ENCODE assay signal across 7 cellular contexts in the genomic region with DNA sequence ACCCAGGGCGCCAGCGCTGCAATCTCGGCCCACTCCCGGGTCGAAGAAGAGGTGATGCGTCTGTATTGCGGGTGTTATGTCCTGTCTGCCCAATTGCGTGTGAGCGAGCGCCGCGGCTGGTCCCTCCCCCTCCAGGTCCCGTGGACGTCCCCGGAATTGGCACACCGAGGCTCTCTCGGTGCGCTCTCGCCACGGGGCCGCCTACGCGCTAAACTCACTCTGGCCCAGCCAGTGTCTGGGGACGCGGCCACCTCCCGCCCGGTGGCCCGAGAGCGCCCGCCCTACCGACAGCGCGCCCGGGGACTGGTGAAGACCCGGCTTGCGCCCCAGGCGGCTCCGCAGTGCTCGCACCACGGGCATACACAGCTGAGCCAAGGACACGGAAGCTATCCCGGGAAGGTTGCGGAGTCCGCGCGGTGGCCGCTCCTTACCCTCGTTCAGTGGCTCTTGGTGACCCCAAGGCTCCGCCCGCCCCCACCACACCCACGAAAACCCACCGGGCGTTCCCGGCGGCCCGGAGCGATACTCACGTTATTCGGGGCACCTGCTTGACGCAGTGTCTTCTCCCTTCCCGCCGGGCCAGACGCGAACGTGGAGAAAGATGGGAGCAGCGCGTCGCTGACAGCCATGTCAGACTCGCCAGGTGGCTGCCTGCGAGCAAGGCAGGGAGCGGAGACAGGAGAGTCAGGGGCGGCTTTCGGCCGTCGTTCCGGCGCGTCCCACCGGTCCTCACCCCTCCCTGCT. TPM values are rescaled to one million over a fixed set of nuclear protein-coding genes. Genes with fewer than 3 reads are reported as not detected.
DNase-seq lines count a peak whose midpoint lies in the region; ATAC-seq, FAIRE-seq and TF ChIP-seq lines count a peak whose summit lies in the region.

No MANE protein-coding gene starts in this region.

- H3K36me3 ChIP-seq in bronchial epithelial cell (ENCODE audit: control insufficient read depth, insufficient read depth, low read length) (peaks cover 24% of the 10 kb centered on the region), small intestine (ENCODE audit: control insufficient read depth in 2 of 2, insufficient read depth in 2 of 2, low read length in 2 of 2) (peaks cover 0 to 16% of the 10 kb centered on the region in 2 donors)

- H3K4me1 ChIP-seq in small intestine (ENCODE audit: control insufficient read depth in 2 of 2, insufficient read depth in 1 of 2, low read depth in 1 of 2, low read length in 1 of 2): peaks cover 0 to 4% of the 10 kb centered on the region in 2 donors

- H3K9me3 ChIP-seq in small intestine (ENCODE audit: control insufficient read depth, low read depth): no peaks in the 10 kb centered on the region

- 1 to 2% (median 1%) methylated on average over 69 to 79 of the region's 79 CpGs for WGBS in small intestine, 3 donors

- no peak for FAIRE-seq in bronchial epithelial cell (lab: Jason Lieb, UNC)
- FAIRE-seq in small intestine (lab: Jason Lieb, UNC): no peak

- TF ChIP-seq CTCF in GM12865 (IDR thresholded peaks at IDR 0.05; ENCODE audit: insufficient read depth, low read depth, low read length, missing control alignments): no peak
- TF ChIP-seq CTCF in bronchial epithelial cell (IDR thresholded peaks at IDR 0.05; ENCODE audit: insufficient read depth, low read length, severe bottlenecking): no peak

- DNase-seq in GM12865 (ENCODE audit: low read depth) (peak; percentile 24), NCI-H226 (peak; percentile 7), bronchial epithelial cell (ENCODE audit: low read depth) (peak; percentile 37), islet precursor cell (peak; percentile 75), small intestine (peak; percentile 72), T-helper 9 cell (no peak)

- no peak for ATAC-seq in HG03432 (IDR thresholded peaks at IDR 0.05; ENCODE audit: unreplicated experiment)

- H3K4me3 ChIP-seq in GM12865 (ENCODE audit: low read depth, low read length) (peak overlapping the region; percentile 59), bronchial epithelial cell (ENCODE audit: low read depth, low read length) (peak overlapping the region; percentile 99), small intestine (ENCODE audit: low read depth in 1 of 2, low read length in 2 of 2) (peak overlapping the region; percentile 71 to 76)

- H3K27ac ChIP-seq in small intestine (ENCODE audit: low read depth in 1 of 2, low read length in 1 of 2): peak overlapping the region; percentile 93 to 95

- H3K27me3 ChIP-seq in bronchial epithelial cell (ENCODE audit: control insufficient read depth, insufficient read depth, low read length) (no peaks in the 10 kb centered on the region), small intestine (ENCODE audit: control insufficient read depth in 2 of 2, insufficient read depth in 2 of 2, low read length in 2 of 2) (peaks cover 0 to 3% of the 10 kb centered on the region in 2 donors)

RNA-seq across cellular contexts. Expression of gene KLF4, which starts 1.0 kb away (rescaled TPM):
- total RNA-seq in bronchial epithelial cell: 16.1 and 33.7 TPM in 2 replicates
- 100 to 1,000 TPM in 1 of 3 donors, 10 to 100 TPM in 2; 63.4 to 122 (median 72.7) TPM for polyA plus RNA-seq in small intestine
